In the genomic region with DNA sequence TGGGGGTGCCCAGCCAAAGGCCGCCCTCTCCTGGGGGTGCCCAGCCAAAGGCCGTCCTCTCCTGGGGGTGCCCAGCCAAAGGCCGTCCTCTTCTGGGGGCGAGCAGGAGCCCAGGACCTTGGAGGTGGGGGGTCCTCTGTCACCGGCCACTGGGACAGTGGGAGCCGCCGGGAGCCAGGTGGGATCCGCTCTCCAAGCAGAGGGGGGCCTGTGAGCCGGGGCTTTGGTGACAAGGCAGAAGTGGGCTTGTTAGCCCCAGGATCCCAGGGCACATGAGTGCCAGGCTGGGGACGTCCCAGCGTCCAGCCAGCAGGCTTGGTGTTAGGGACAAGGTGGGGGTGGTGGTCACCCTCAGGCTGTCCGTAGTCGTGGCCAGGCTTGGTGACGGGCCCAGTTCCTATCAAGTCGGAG, we compare ENCODE assay signal across 19 cellular contexts. TPM values are rescaled to one million over a fixed set of nuclear protein-coding genes. Genes with fewer than 3 reads are reported as not detected.
DNase-seq lines count a peak whose midpoint lies in the region; TF ChIP-seq lines count a peak whose summit lies in the region.
"Had no signal": no experiment of that assay in that cellular context is flagged by ENCODE, and none has a peak within 500 bp of the region (broad histone marks: within the 10 kb centered on the region; RNA-seq: fewer than 3 reads in every experiment).

No MANE protein-coding gene starts in this region.

- DNase-seq in chondrocyte (ENCODE audit: low spot score) = peak; percentile 93
- DNase-seq in neural crest cell (ENCODE audit: low read depth, low spot score) = no peak
- DNase-seq in NCI-H2107 treated with DMSO at 0.1 percent for 48 hours (lab: John Stamatoyannopoulos, UW; ENCODE audit: unreplicated experiment) = no peak
- DNase-seq in HEK293T (ENCODE audit: extremely low spot score) = no peak
- no peak for DNase-seq in HAP-1 (ENCODE audit: low spot score in 2 of 2)
- DNase-seq: C1 segment of cervical spinal cord, Calu3, COR-L47, DMS53, DMS79 treated with DMSO at 0.1 percent for 48 hours, GF-D8, GOT3, HFFc6 had no signal

- TF ChIP-seq CTCF in chondrocyte (IDR thresholded peaks at IDR 0.05) = no peak
- TF ChIP-seq CTCF in neural crest cell (conservative IDR thresholded peaks at IDR 0.05) = no peak

- H3K4me1 ChIP-seq in HAP-1 = no peaks in the 10 kb centered on the region

- POLR2A ChIA-PET in HEK293T (lab: Yijun Ruan, JAX) = no interaction called here

- in situ Hi-C loops in HAP-1 (cut with MboI; ENCODE audit: low sequenced_read_pairs) = no loop called here

- H3K27ac Mint-ChIP-seq in chondrocyte (ENCODE audit: unreplicated experiment) = no peak overlapping the region
- H3K27ac Mint-ChIP-seq in neural crest cell (ENCODE audit: unreplicated experiment) = peak overlapping the region; percentile 57
- H3K27ac Mint-ChIP-seq: CD4-positive, alpha-beta memory T cell; HFFc6 had no signal

- no peak overlapping the region for H3K4me3 ChIP-seq in HAP-1

- no peaks in the 10 kb centered on the region for H3K4me1 Mint-ChIP-seq in chondrocyte (ENCODE audit: low read depth)
- H3K4me1 Mint-ChIP-seq in neural crest cell = no peaks in the 10 kb centered on the region
- H3K4me1 Mint-ChIP-seq: CD4-positive, alpha-beta memory T cell had no signal

- TF ChIP-seq RAD21 in Ishikawa (IDR thresholded peaks at IDR 0.05; ENCODE audit: low read depth) = no peak

- H3K9me3 Mint-ChIP-seq in chondrocyte (ENCODE audit: low read depth) (no peaks in the 10 kb centered on the region), neural crest cell (no peaks in the 10 kb centered on the region)
- H3K9me3 Mint-ChIP-seq: CD4-positive, alpha-beta memory T cell had no signal

- no peaks in the 10 kb centered on the region for H3K36me3 ChIP-seq in HAP-1 (replicated peaks)

- no peak for TF ChIP-seq EP300 in Ishikawa (IDR thresholded peaks at IDR 0.05; ENCODE audit: borderline replicate concordance)

- H3K4me3 Mint-ChIP-seq in chondrocyte (ENCODE audit: unreplicated experiment) (no peak overlapping the region), neural crest cell (no peak overlapping the region)
- H3K4me3 Mint-ChIP-seq: CD4-positive, alpha-beta memory T cell; HFFc6 had no signal

- H3K27me3 Mint-ChIP-seq in chondrocyte (ENCODE audit: low read depth) (peaks cover 14% of the 10 kb centered on the region), neural crest cell (ENCODE audit: low read depth) (no peaks in the 10 kb centered on the region)

- CTCF ChIA-PET in HEK293T (lab: Yijun Ruan, JAX) = interaction anchor here (1.0 kb wide), 1 partner anchor 46 kb away, joined by 3 read pairs; no protein-coding TSS in a partner anchor

- H3K36me3 Mint-ChIP-seq in chondrocyte (ENCODE audit: low read depth) (no peaks in the 10 kb centered on the region), neural crest cell (ENCODE audit: low read depth) (no peaks in the 10 kb centered on the region)
- H3K36me3 Mint-ChIP-seq: CD4-positive, alpha-beta memory T cell had no signal

- no peaks in the 10 kb centered on the region for H3K9me3 ChIP-seq in HAP-1

- peaks cover 23% of the 10 kb centered on the region for H3K27me3 ChIP-seq in HAP-1 (ENCODE audit: low read depth)

TF ChIP-seq in Ishikawa, 13 proteins besides CTCF, POLR2A, EP300 and RAD21:
- no peak for TF ChIP-seq USF1 (IDR thresholded peaks at IDR 0.05)
- 0 out of 2 replicates have a peak, but pooled peaks have one; percentile 15 for TF ChIP-seq ZBTB7A (IDR thresholded peaks at IDR 0.05; ENCODE audit: low read depth)

TF ChIP-seq in HEK293T, 16 proteins besides CTCF, POLR2A, EP300 and RAD21:
- TF ChIP-seq CTBP1 (IDR thresholded peaks at IDR 0.05; ENCODE audit: borderline replicate concordance) (no peak), FOXA1 (IDR thresholded peaks at IDR 0.05) (no peak), ZNF384 (IDR thresholded peaks at IDR 0.05) (no peak), LEF1 (IDR thresholded peaks at IDR 0.05; ENCODE audit: borderline replicate concordance) (no peak), HDGF (IDR thresholded peaks at IDR 0.05; ENCODE audit: borderline replicate concordance) (no peak), FOXK2 (IDR thresholded peaks at IDR 0.05) (no peak)

RNA-seq across cellular contexts. Expression of gene UTF1, which starts 29.4 kb away (rescaled TPM):
- total RNA-seq in chondrocyte = not detected in 3 replicates
- not detected in 2 replicates for total RNA-seq in neural crest cell
- total RNA-seq: A172; A673; Calu3; CD4-positive, alpha-beta memory T cell; Daoy; G401; HFFc6 had no signal

RNA-seq across cellular contexts. Expression of gene VENTX, which starts 37.0 kb away (rescaled TPM):
- total RNA-seq in chondrocyte (not detected in 3 replicates), neural crest cell (not detected in 2 replicates)
- total RNA-seq: A172; A673; Calu3; CD4-positive, alpha-beta memory T cell; Daoy; G401; HFFc6 had no signal

RNA-seq across cellular contexts. Expression of gene KNDC1, which starts 40.6 kb away (rescaled TPM):
- 0.24 to 0.72 TPM (median 0.55 TPM) in 3 replicates for total RNA-seq in chondrocyte
- 4.0 and 5.5 TPM in 2 replicates for total RNA-seq in neural crest cell
- total RNA-seq: A673, Daoy had no signal
